In the genomic region with DNA sequence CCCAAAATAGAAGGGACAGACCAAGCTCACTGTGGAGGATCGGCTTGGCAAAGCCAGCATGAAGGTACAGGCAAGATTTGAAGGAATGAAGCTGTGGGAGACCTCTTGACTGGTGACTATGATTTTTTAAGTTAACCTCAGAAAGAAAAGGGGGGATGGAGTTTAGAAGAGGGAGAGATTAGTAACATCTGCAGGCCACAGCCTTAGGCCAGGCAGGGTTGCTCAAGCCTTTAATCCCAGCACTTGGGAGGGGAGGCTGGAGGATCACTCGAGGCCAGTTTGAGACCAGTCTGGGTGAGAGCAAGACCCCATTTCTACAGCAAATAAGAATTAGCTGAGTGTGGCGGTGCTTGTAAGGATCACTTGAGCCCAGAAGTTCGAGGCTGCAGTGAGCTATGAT, we compare ENCODE assay signal across 11 cellular contexts. TPM values are rescaled to one million over a fixed set of nuclear protein-coding genes. Genes with fewer than 3 reads are reported as not detected.
DNase-seq lines count a peak whose midpoint lies in the region; ATAC-seq and TF ChIP-seq lines count a peak whose summit lies in the region.
"Had no signal": no experiment of that assay in that cellular context is flagged by ENCODE, and none has a peak within 500 bp of the region (broad histone marks: within the 10 kb centered on the region; RNA-seq: fewer than 3 reads in every experiment).

No MANE protein-coding gene starts in this region.

- peaks cover 16% of the 10 kb centered on the region for H3K36me3 Mint-ChIP-seq in IgD-negative memory B cell
- H3K36me3 Mint-ChIP-seq in mesothelial cell of epicardium = peaks cover 18% of the 10 kb centered on the region
- no peaks in the 10 kb centered on the region for H3K36me3 Mint-ChIP-seq in natural killer cell
- H3K36me3 Mint-ChIP-seq: activated naive CD4-positive, alpha-beta T cell treated with anti-CD3 and anti-CD28 coated beads, Interleukin-2, amount 10 ng/mL, durations not matched to agents 7 days and 5 days had no signal

- 64 to 79% methylated on average over 4 of the region's 4 CpGs for WGBS in tibial nerve, 2 donors

- H3K27ac Mint-ChIP-seq in IgD-negative memory B cell (peak overlapping the region; percentile 74 to 96 (median 80)), mesothelial cell of epicardium (peak overlapping the region; percentile 81), natural killer cell (no peak overlapping the region)
- H3K27ac Mint-ChIP-seq: activated naive CD4-positive, alpha-beta T cell treated with anti-CD3 and anti-CD28 coated beads, Interleukin-2, amount 10 ng/mL, durations not matched to agents 7 days and 5 days had no signal

- peaks cover 3 to 97% (median 38%) of the 10 kb centered on the region in 4 donors for H3K4me1 ChIP-seq in tibial nerve
- H3K4me1 ChIP-seq in Peyer's patch = peaks cover 0 to 3% (median 0%) of the 10 kb centered on the region in 4 donors

- TF ChIP-seq EP300 in tibial nerve (IDR thresholded peaks at IDR 0.05) = no peak

- TF ChIP-seq POLR2A in tibial nerve (IDR thresholded peaks at IDR 0.05) (no peak), Peyer's patch (IDR thresholded peaks at IDR 0.05) (no peak)

- H3K9me3 ChIP-seq in tibial nerve (no peaks in the 10 kb centered on the region), Peyer's patch (no peaks in the 10 kb centered on the region)

- peak overlapping the region in 2 of 4 donors; percentile 77 to 79 for H3K4me3 Mint-ChIP-seq in IgD-negative memory B cell
- no peak overlapping the region for H3K4me3 Mint-ChIP-seq in mesothelial cell of epicardium
- no peak overlapping the region for H3K4me3 Mint-ChIP-seq in natural killer cell
- H3K4me3 Mint-ChIP-seq: activated naive CD4-positive, alpha-beta T cell treated with anti-CD3 and anti-CD28 coated beads, Interleukin-2, amount 10 ng/mL, durations not matched to agents 7 days and 5 days had no signal

- ATAC-seq in natural killer cell = no peak
- ATAC-seq in GM21360 (IDR thresholded peaks at IDR 0.05; ENCODE audit: unreplicated experiment) = no peak

- peaks cover 0 to 9% (median 0%) of the 10 kb centered on the region in 3 donors for H3K36me3 ChIP-seq in tibial nerve
- H3K36me3 ChIP-seq in Peyer's patch = no peaks in the 10 kb centered on the region

- no peaks in the 10 kb centered on the region for H3K27me3 ChIP-seq in dorsolateral prefrontal cortex
- H3K27me3 ChIP-seq in tibial nerve = no peaks in the 10 kb centered on the region
- H3K27me3 ChIP-seq in Peyer's patch = no peaks in the 10 kb centered on the region

- H3K27me3 Mint-ChIP-seq in IgD-negative memory B cell (no peaks in the 10 kb centered on the region), mesothelial cell of epicardium (ENCODE audit: low read depth) (no peaks in the 10 kb centered on the region), natural killer cell (ENCODE audit: low read depth in 2 of 2) (peaks cover 11 to 19% of the 10 kb centered on the region in 2 donors)

- intact Hi-C loops in dorsolateral prefrontal cortex (cut with DNase I) (no loop called here), natural killer cell (cut with micrococcal nuclease) (no loop called here)

- peak overlapping the region in 4 of 59 donors; percentile 13 to 22 (median 18) for H3K4me3 ChIP-seq in dorsolateral prefrontal cortex
- no peak overlapping the region for H3K4me3 ChIP-seq in tibial nerve
- H3K4me3 ChIP-seq in Peyer's patch = no peak overlapping the region

- peaks cover 43 to 57% (median 45%) of the 10 kb centered on the region in 3 donors for H3K4me1 Mint-ChIP-seq in IgD-negative memory B cell
- H3K4me1 Mint-ChIP-seq in mesothelial cell of epicardium = peaks cover 55% of the 10 kb centered on the region
- H3K4me1 Mint-ChIP-seq in natural killer cell = peaks cover 0 to 4% of the 10 kb centered on the region in 2 donors

- H3K27ac ChIP-seq in dorsolateral prefrontal cortex = peak overlapping the region in 58 of 59 donors; percentile 7 to 93 (median 82)
- H3K27ac ChIP-seq in tibial nerve = peak overlapping the region; percentile 48 to 94 (median 82)
- peak overlapping the region in 2 of 4 donors; percentile 41 to 49 for H3K27ac ChIP-seq in Peyer's patch

- no peaks in the 10 kb centered on the region for H3K9me3 Mint-ChIP-seq in IgD-negative memory B cell
- H3K9me3 Mint-ChIP-seq in mesothelial cell of epicardium = no peaks in the 10 kb centered on the region
- H3K9me3 Mint-ChIP-seq in natural killer cell = no peaks in the 10 kb centered on the region
- H3K9me3 Mint-ChIP-seq: activated naive CD4-positive, alpha-beta T cell treated with anti-CD3 and anti-CD28 coated beads, Interleukin-2, amount 10 ng/mL, durations not matched to agents 7 days and 5 days had no signal

- TF ChIP-seq CTCF in dorsolateral prefrontal cortex (IDR thresholded peaks at IDR 0.05 in 54 of 56, conservative IDR thresholded peaks at IDR 0.05 in 2 of 56; ENCODE audit: low read depth in 1 of 56, partially characterized antibody in 56 of 56) (no peak), mesothelial cell of epicardium (IDR thresholded peaks at IDR 0.05; ENCODE audit: unreplicated experiment) (no peak), tibial nerve (IDR thresholded peaks at IDR 0.05) (no peak), natural killer cell (IDR thresholded peaks at IDR 0.05) (no peak), Peyer's patch (IDR thresholded peaks at IDR 0.05) (no peak)

- DNase-seq in dorsolateral prefrontal cortex (no peak), mesothelial cell of epicardium (ENCODE audit: low spot score in 2 of 2, unreplicated experiment in 2 of 2) (no peak), tibial nerve (ENCODE audit: low spot score in 2 of 2) (no peak), natural killer cell (no peak), NCI-H2081 (lab: John Stamatoyannopoulos, UW) (no peak), Peyer's patch (no peak)
- DNase-seq: activated CD4-positive, CD25-positive, alpha-beta regulatory T cell treated with anti-CD3 and anti-CD28 coated beads, Interleukin-2, amount 50 U/mL, for 72 hours; activated naive CD4-positive, alpha-beta T cell treated with anti-CD3 and anti-CD28 coated beads, Interleukin-2, amount 10 ng/mL, durations not matched to agents 7 days and 5 days; NCI-H146 had no signal

RNA-seq across cellular contexts. Expression of a gene that starts 46.6 kb away (rescaled TPM):
- 14.8 TPM for polyA plus RNA-seq in IgD-negative memory B cell
- total RNA-seq in dorsolateral prefrontal cortex (100 to 1,000 TPM; 105 to 233 (median 146) TPM), mesothelial cell of epicardium (178 to 188 TPM (median 182 TPM) in 3 replicates), tibial nerve (100 to 1,000 TPM in 3 of 4 donors, 10 to 100 TPM in 1; 98.7 to 125 (median 113) TPM), natural killer cell (10 to 100 TPM in 1 of 3 donors, 1 to 10 TPM in 2; 4.8 to 28.5 (median 6.1) TPM), Peyer's patch (100 to 1,000 TPM in 1 of 4 donors, 10 to 100 TPM in 2, 1 to 10 TPM in 1; 3.9 to 188 (median 12.7) TPM)

Comparison
In these comparisons a context has a peak if more than half of its experiments do, and no peak if none do; other contexts are left out.
1. H3K27ac Mint-ChIP-seq: peak in IgD-negative memory B cell (3 of 3) and mesothelial cell of epicardium (single experiment); none in natural killer cell (0 of 2).